1 cellular context compared by ENCODE assay signal in the genomic region with DNA sequence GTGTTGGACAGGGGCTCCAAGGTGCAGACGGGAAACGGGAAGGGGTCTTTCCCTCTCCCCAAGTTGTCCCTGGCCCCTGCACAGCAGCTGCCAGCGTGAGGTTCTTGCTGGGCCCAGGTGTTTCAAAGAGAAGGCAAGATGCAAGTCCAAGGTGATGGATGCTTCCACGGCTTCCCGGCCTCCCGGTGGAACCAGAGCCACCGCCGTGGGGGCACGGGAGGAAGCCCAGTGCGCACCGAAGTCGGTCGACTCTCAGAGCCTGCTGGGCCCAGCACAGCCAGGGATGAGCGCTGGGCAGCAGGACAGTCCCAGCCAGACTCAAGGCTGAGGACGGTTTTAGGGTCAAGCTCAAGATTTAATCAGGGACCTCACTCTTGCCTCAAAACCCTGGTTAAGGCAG.
TF ChIP-seq lines count a peak whose summit lies in the region.

No MANE protein-coding gene starts in this region.

TF ChIP-seq in IMR-90, 13 proteins besides CTCF, POLR2A, EP300 and RAD21:
- TF ChIP-seq CEBPB (IDR thresholded peaks at IDR 0.05; ENCODE audit: low read depth, low read length) (no peak), MXI1 (IDR thresholded peaks at IDR 0.05; ENCODE audit: borderline replicate concordance, low read depth, low read length) (no peak), RFX5 (IDR thresholded peaks at IDR 0.05; ENCODE audit: low read depth, low read length) (no peak), NFE2L2 (IDR thresholded peaks at IDR 0.05; ENCODE audit: low read depth, low read length) (no peak), SMC3 (IDR thresholded peaks at IDR 0.05; ENCODE audit: low read depth, low read length) (no peak), FOS (IDR thresholded peaks at IDR 0.05; ENCODE audit: low read depth, low read length) (no peak), MAZ (IDR thresholded peaks at IDR 0.05; ENCODE audit: borderline replicate concordance, low read depth, low read length) (no peak), MAFK (IDR thresholded peaks at IDR 0.05; ENCODE audit: low read depth, low read length) (no peak), CHD1 (IDR thresholded peaks at IDR 0.05; ENCODE audit: low read depth, low read length) (no peak), BHLHE40 (IDR thresholded peaks at IDR 0.05; ENCODE audit: low read depth, low read length) (no peak), RCOR1 (IDR thresholded peaks at IDR 0.05; ENCODE audit: insufficient replicate concordance, low read length) (no peak)
- TF ChIP-seq, protein P1, sequence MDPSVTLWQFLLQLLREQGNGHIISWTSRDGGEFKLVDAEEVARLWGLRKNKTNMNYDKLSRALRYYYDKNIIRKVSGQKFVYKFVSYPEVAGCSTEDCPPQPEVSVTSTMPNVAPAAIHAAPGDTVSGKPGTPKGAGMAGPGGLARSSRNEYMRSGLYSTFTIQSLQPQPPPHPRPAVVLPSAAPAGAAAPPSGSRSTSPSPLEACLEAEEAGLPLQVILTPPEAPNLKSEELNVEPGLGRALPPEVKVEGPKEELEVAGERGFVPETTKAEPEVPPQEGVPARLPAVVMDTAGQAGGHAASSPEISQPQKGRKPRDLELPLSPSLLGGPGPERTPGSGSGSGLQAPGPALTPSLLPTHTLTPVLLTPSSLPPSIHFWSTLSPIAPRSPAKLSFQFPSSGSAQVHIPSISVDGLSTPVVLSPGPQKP (IDR thresholded peaks at IDR 0.05; ENCODE audit: borderline replicate concordance, low read depth, low read length): no peak
- TF ChIP-seq, protein P2, sequence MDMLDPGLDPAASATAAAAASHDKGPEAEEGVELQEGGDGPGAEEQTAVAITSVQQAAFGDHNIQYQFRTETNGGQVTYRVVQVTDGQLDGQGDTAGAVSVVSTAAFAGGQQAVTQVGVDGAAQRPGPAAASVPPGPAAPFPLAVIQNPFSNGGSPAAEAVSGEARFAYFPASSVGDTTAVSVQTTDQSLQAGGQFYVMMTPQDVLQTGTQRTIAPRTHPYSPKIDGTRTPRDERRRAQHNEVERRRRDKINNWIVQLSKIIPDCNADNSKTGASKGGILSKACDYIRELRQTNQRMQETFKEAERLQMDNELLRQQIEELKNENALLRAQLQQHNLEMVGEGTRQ (IDR thresholded peaks at IDR 0.05; ENCODE audit: low read depth, low read length): no peak
TF ChIP-seq in IMR-90: peak in this region for 0.
